ENCODE assay signal across 14 cellular contexts in the genomic region with DNA sequence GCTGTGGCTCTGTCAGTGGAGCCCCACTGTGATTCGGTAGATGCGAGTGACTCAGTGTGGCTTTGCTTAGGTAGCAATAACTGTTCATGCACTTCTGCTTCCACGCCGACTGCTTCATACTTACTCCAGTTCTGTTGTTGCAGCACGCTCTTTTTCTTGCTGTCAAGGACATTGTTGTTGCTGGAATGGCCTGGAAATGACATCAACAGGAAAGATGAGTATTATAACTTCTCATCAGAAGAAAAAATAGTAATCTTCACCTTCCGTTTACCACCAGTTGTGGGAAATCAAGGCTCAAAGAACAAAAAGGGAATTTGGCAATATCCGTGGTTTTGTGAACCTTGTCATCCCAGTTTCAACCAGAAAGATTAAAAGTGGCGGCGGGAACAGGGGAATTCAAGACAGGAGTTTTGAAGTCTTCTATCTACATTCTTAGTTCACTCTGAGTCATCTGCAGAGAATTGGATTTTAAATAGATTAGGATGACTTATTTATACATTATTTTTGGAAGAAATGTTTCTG. TPM values are rescaled to one million over a fixed set of nuclear protein-coding genes. Genes with fewer than 3 reads are reported as not detected.
A peak's percentile ranks its signal among the peaks of the same experiment; 100 is the strongest.
DNase-seq lines count a peak whose midpoint lies in the region; ATAC-seq, FAIRE-seq and TF ChIP-seq lines count a peak whose summit lies in the region.
"Had no signal": no experiment of that assay in that cellular context is flagged by ENCODE, and none has a peak within 500 bp of the region (broad histone marks: within the 10 kb centered on the region; RNA-seq: fewer than 3 reads in every experiment).

No MANE protein-coding gene starts in this region.

- no peak overlapping the region for H3K27ac Mint-ChIP-seq in glutamatergic neuron (ENCODE audit: unreplicated experiment)
- H3K27ac Mint-ChIP-seq in T-helper 2 cell treated with Interferon-gamma antibody and Interleukin-4, amounts not matched to agents 5 μg/mL and 100 μg/mL, for 36 hours, result no peak overlapping the region

- no peaks in the 10 kb centered on the region for H3K27me3 Mint-ChIP-seq in glutamatergic neuron (ENCODE audit: unreplicated experiment)
- no peaks in the 10 kb centered on the region for H3K27me3 Mint-ChIP-seq in T-helper 2 cell treated with Interferon-gamma antibody and Interleukin-4, amounts not matched to agents 5 μg/mL and 100 μg/mL, for 36 hours (ENCODE audit: low read depth)

- H3K4me1 ChIP-seq in GM12878 (ENCODE audit: control insufficient read depth, insufficient read depth, low read length) (no peaks in the 10 kb centered on the region), lung (ENCODE audit: control insufficient read depth in 2 of 2, insufficient read depth in 2 of 2, low read length in 2 of 2) (no peaks in the 10 kb centered on the region)

- no peak overlapping the region for H2AFZ ChIP-seq in GM12878 (ENCODE audit: control insufficient read depth, low read depth, low read length)

- CTCF ChIA-PET in GM12878 (lab: Yijun Ruan, JAX), result no interaction called here

- no TSS peak for BruUV-seq in GM12878 (replicated peaks; lab: Mats Ljungman, UMichigan)

- H4K20me1 ChIP-seq in GM12878 (ENCODE audit: control insufficient read depth, insufficient read depth), result no peaks in the 10 kb centered on the region

- no peak for TF ChIP-seq POLR2A in GM12878 (IDR thresholded peaks at IDR 0.05; ENCODE audit: low read depth, low read length)

- H3K4me1 Mint-ChIP-seq in glutamatergic neuron (ENCODE audit: low read depth, unreplicated experiment), result peaks cover 2% of the 10 kb centered on the region
- H3K4me1 Mint-ChIP-seq in T-helper 2 cell treated with Interferon-gamma antibody and Interleukin-4, amounts not matched to agents 5 μg/mL and 100 μg/mL, for 36 hours (ENCODE audit: low read depth), result no peaks in the 10 kb centered on the region

- SMC1A ChIA-PET in GM12878 (lab: Charles Lee; ENCODE audit: uncharacterized antibody, unreplicated experiment), result no interaction called here

- TF ChIP-seq CTCF in AG10803 (conservative IDR thresholded peaks at IDR 0.05; ENCODE audit: low read length), result no peak
- TF ChIP-seq CTCF in GM12878 (IDR thresholded peaks at IDR 0.05 in 2 of 3, conservative IDR thresholded peaks at IDR 0.05 in 1 of 3; ENCODE audit: control insufficient read depth in 2 of 3, extremely low read depth in 1 of 3, insufficient read depth in 1 of 3, low read depth in 3 of 3, low read length in 3 of 3), result no peak
- TF ChIP-seq CTCF in lung (IDR thresholded peaks at IDR 0.05; ENCODE audit: control extremely low read depth, extremely low read depth), result no peak
- no peak for TF ChIP-seq CTCF in glutamatergic neuron (IDR thresholded peaks at IDR 0.05; ENCODE audit: partially characterized antibody, unreplicated experiment)

- in situ Hi-C loops in GM12878 (cut with MboI), result no loop called here

- H3K9ac ChIP-seq in GM12878 (ENCODE audit: control insufficient read depth, insufficient read depth, low read length), result no peak overlapping the region

- H3K79me2 ChIP-seq in GM12878 (ENCODE audit: control insufficient read depth, insufficient read depth, low read length), result no peaks in the 10 kb centered on the region

- H3K9me3 Mint-ChIP-seq in glutamatergic neuron (ENCODE audit: unreplicated experiment), result no peaks in the 10 kb centered on the region
- H3K9me3 Mint-ChIP-seq in T-helper 2 cell treated with Interferon-gamma antibody and Interleukin-4, amounts not matched to agents 5 μg/mL and 100 μg/mL, for 36 hours, result no peaks in the 10 kb centered on the region

- ATAC-seq in GM12878 (no peak), lung (ENCODE audit: insufficient read depth, low FRiP score) (peak; percentile 30), HG03039 (IDR thresholded peaks at IDR 0.05; ENCODE audit: unreplicated experiment) (no peak)

- H3K36me3 ChIP-seq in MG63, result no peaks in the 10 kb centered on the region
- H3K36me3 ChIP-seq in GM12878 (ENCODE audit: control insufficient read depth in 2 of 2, insufficient read depth in 2 of 2, low read length in 1 of 2), result no peaks in the 10 kb centered on the region
- H3K36me3 ChIP-seq in lung (ENCODE audit: control insufficient read depth in 2 of 2, insufficient read depth in 2 of 2, low read length in 2 of 2), result no peaks in the 10 kb centered on the region
- H3K36me3 ChIP-seq: suprapubic skin had no signal

- H3K4me3 ChIP-seq in AG10803 (ENCODE audit: low read length) (no peak overlapping the region), MG63 (no peak overlapping the region), GM12878 (no peak overlapping the region), lung (no peak overlapping the region)
- H3K4me3 ChIP-seq: suprapubic skin had no signal

- WGBS in GM12878 (ENCODE audit: insufficient coverage, insufficient replicate concordance, low lambda C conversion rate, missing lambda C conversion rate), result 53% methylated on average over 9 of the region's 9 CpGs
- 32 to 58% methylated on average over 9 of the region's 9 CpGs for WGBS in lung, 2 donors

- H3K4me3 Mint-ChIP-seq in glutamatergic neuron (ENCODE audit: unreplicated experiment), result no peak overlapping the region
- no peak overlapping the region for H3K4me3 Mint-ChIP-seq in T-helper 2 cell treated with Interferon-gamma antibody and Interleukin-4, amounts not matched to agents 5 μg/mL and 100 μg/mL, for 36 hours

- no peak for FAIRE-seq in GM12878 (lab: Jason Lieb, UNC)
- FAIRE-seq: islet of Langerhans had no signal

- TF ChIP-seq RAD21 in GM12878 (IDR thresholded peaks at IDR 0.05; ENCODE audit: insufficient read depth, low read depth, low read length), result no peak

- TF ChIP-seq EP300 in GM12878 (IDR thresholded peaks at IDR 0.05; ENCODE audit: borderline replicate concordance in 1 of 2, control insufficient read depth in 1 of 2, low read depth in 2 of 2, low read length in 2 of 2), result no peak

- H3K36me3 Mint-ChIP-seq in glutamatergic neuron (ENCODE audit: unreplicated experiment), result no peaks in the 10 kb centered on the region
- no peaks in the 10 kb centered on the region for H3K36me3 Mint-ChIP-seq in T-helper 2 cell treated with Interferon-gamma antibody and Interleukin-4, amounts not matched to agents 5 μg/mL and 100 μg/mL, for 36 hours (ENCODE audit: low read depth)

- H3K27me3 ChIP-seq in MG63 (no peaks in the 10 kb centered on the region), GM12878 (replicated peaks in 1 of 2; ENCODE audit: control insufficient read depth in 2 of 2, insufficient read depth in 2 of 2, low read length in 1 of 2) (no peaks in the 10 kb centered on the region), lung (ENCODE audit: control insufficient read depth, insufficient read depth) (no peaks in the 10 kb centered on the region)
- H3K27me3 ChIP-seq: dorsolateral prefrontal cortex, suprapubic skin had no signal

- RAD21 ChIA-PET in GM12878 (lab: Charles Lee; ENCODE audit: unreplicated experiment), result interaction anchor here (1.3 kb wide), 1 partner anchor 22 kb away, joined by 3 read pairs; no protein-coding TSS in a partner anchor

- H3K27ac ChIP-seq in GM12878 (ENCODE audit: control insufficient read depth, insufficient read depth) (no peak overlapping the region), lung (ENCODE audit: low read depth in 1 of 2, low read length in 1 of 2) (no peak overlapping the region)

- DNase-seq in AG10803 (ENCODE audit: low read depth) (peak; percentile 78), MG63 (peak; percentile 78), GM12878 (ENCODE audit: low read depth, low spot score) (no peak), lung (ENCODE audit: low spot score) (peak; percentile 37), glutamatergic neuron (no peak), GM19240 (ENCODE audit: insufficient read length, low spot score) (no peak)
- DNase-seq in T-helper 2 cell treated with Interferon-gamma antibody and Interleukin-4, amounts not matched to agents 5 μg/mL and 100 μg/mL, for 36 hours (ENCODE audit: low spot score), result no peak
- DNase-seq: NCI-H1048 had no signal

- intact Hi-C loops in GM12878 (cut with micrococcal nuclease; ENCODE audit: unreplicated experiment), result no loop called here

- H3K4me2 ChIP-seq in GM12878 (ENCODE audit: control insufficient read depth, insufficient read depth), result no peak overlapping the region

- H3K9me3 ChIP-seq in MG63 (no peaks in the 10 kb centered on the region), GM12878 (replicated peaks; ENCODE audit: control insufficient read depth, insufficient read depth, low read length) (no peaks in the 10 kb centered on the region), lung (ENCODE audit: control insufficient read depth in 2 of 2, insufficient read depth in 1 of 2, low read length in 1 of 2) (no peaks in the 10 kb centered on the region)
- H3K9me3 ChIP-seq: suprapubic skin had no signal

- POLR2A ChIA-PET in GM12878 (lab: Charles Lee), result no interaction called here

RNA-seq across cellular contexts. Expression of a gene that starts 8.3 kb away (rescaled TPM):
- not detected in 2 replicates for total RNA-seq in MG63 (2014; rRNA removed; shearing (Covaris generic); ENCODE audit: low replicate concordance)
- not detected in 2 replicates for total RNA-seq in GM12878 (2013; cell fraction: nucleolus; rRNA removed)
- total RNA-seq in GM12878 (2014; rRNA removed), result not detected in 2 replicates
- total RNA-seq in GM12878 (2014; rRNA removed; fragmentation: Illumina TruSeq; extraction: Trizol), result not detected in 2 replicates
- not detected in 2 replicates for total RNA-seq in GM12878 (2021)
- polyA plus RNA-seq in GM12878 (2011; ENCODE audit: low read depth), result not detected
- polyA plus RNA-seq in GM12878 (2011; rRNA removed), result 0.03 TPM in 1 of 2 replicates, not detected in the other
- polyA plus RNA-seq in GM12878 (2011; cell fraction: cytosol; rRNA removed), result not detected in 2 replicates
- polyA plus RNA-seq in GM12878 (2011; cell fraction: nucleus; rRNA removed), result not detected in 2 replicates
- not detected in 2 replicates for polyA plus RNA-seq in GM12878 (2012)
- polyA plus RNA-seq in GM12878 (2014; fragmentation: Illumina TruSeq; extraction: Trizol), result not detected in 2 replicates
- polyA plus RNA-seq in GM12878 (2014; fragmentation: Nextera tagmentation; extraction: Ambion mirVana), result under 1 TPM in 1 of 2 experiments, not detected in 1; 0.04 TPM
- polyA plus RNA-seq in GM12878 (2014; rRNA removed), result not detected in 2 replicates
- under 1 TPM in 1 of 2 experiments, not detected in 1; 0.07 TPM for polyA plus RNA-seq in GM12878 (2016; fragmentation: Nextera tagmentation; extraction: Ambion mirVana)
- polyA minus RNA-seq in GM12878 (2011; rRNA and poly(A)+ RNA removed), result not detected in 2 replicates
- polyA minus RNA-seq in GM12878 (2011; cell fraction: cytosol; rRNA and poly(A)+ RNA removed), result not detected in 2 replicates
- not detected in 2 replicates for polyA minus RNA-seq in GM12878 (2011; cell fraction: nucleus; rRNA and poly(A)+ RNA removed)
- not detected for total RNA-seq in lung
- under 1 TPM in 1 of 2 donors, not detected in 1; 0.09 TPM for polyA plus RNA-seq in lung
- total RNA-seq in glutamatergic neuron (ENCODE audit: unreplicated experiment), result not detected
- total RNA-seq: activated CD8-positive, alpha-beta memory T cell treated with anti-CD3 and anti-CD28 coated beads for 36 hours; OCI-LY7 had no signal

RNA-seq across cellular contexts. Expression of a gene that starts 16.9 kb away (rescaled TPM):
- total RNA-seq in MG63 (2014; rRNA removed; shearing (Covaris generic); ENCODE audit: low replicate concordance), result not detected in 2 replicates
- not detected in 2 replicates for total RNA-seq in GM12878 (2013; cell fraction: nucleolus; rRNA removed)
- total RNA-seq in GM12878 (2014; rRNA removed) (not detected in 2 replicates), GM12878 (2014; rRNA removed; fragmentation: Illumina TruSeq; extraction: Trizol) (not detected in 2 replicates), GM12878 (2021) (not detected in 2 replicates), lung (not detected), glutamatergic neuron (ENCODE audit: unreplicated experiment) (not detected)
- polyA plus RNA-seq in GM12878 (2011; ENCODE audit: low read depth), result not detected
- polyA plus RNA-seq in GM12878 (2011; rRNA removed) (not detected in 2 replicates), GM12878 (2014; fragmentation: Illumina TruSeq; extraction: Trizol) (not detected in 2 replicates), GM12878 (2014; fragmentation: Nextera tagmentation; extraction: Ambion mirVana) (not detected), GM12878 (2014; rRNA removed) (not detected in 2 replicates), GM12878 (2016; fragmentation: Nextera tagmentation; extraction: Ambion mirVana) (not detected), lung (not detected)
- not detected in 2 replicates for polyA plus RNA-seq in GM12878 (2011; cell fraction: cytosol; rRNA removed)
- polyA plus RNA-seq in GM12878 (2011; cell fraction: nucleus; rRNA removed), result not detected in 2 replicates
- polyA plus RNA-seq in GM12878 (2012), result not detected in 2 replicates
- polyA minus RNA-seq in GM12878 (2011; rRNA and poly(A)+ RNA removed), result not detected in 2 replicates
- polyA minus RNA-seq in GM12878 (2011; cell fraction: cytosol; rRNA and poly(A)+ RNA removed), result not detected in 2 replicates
- polyA minus RNA-seq in GM12878 (2011; cell fraction: nucleus; rRNA and poly(A)+ RNA removed), result not detected in 2 replicates
- total RNA-seq: activated CD8-positive, alpha-beta memory T cell treated with anti-CD3 and anti-CD28 coated beads for 36 hours; OCI-LY7; suprapubic skin had no signal

RNA-seq across cellular contexts. Expression of a gene that starts 45.8 kb away (rescaled TPM):
- total RNA-seq in MG63 (2014; rRNA removed; shearing (Covaris generic); ENCODE audit: low replicate concordance), result 209 and 256 TPM in 2 replicates
- total RNA-seq in GM12878 (2013; cell fraction: nucleolus; rRNA removed), result 169 and 173 TPM in 2 replicates
- total RNA-seq in GM12878 (2014; rRNA removed) (120 and 128 TPM in 2 replicates), GM12878 (2014; rRNA removed; fragmentation: Illumina TruSeq; extraction: Trizol) (107 and 110 TPM in 2 replicates), GM12878 (2021) (68.5 and 72.1 TPM in 2 replicates), lung (10 to 100 TPM; 47.0 to 90.6 TPM), glutamatergic neuron (ENCODE audit: unreplicated experiment) (108 TPM)
- 60.0 TPM for polyA plus RNA-seq in GM12878 (2011; ENCODE audit: low read depth)
- polyA plus RNA-seq in GM12878 (2011; rRNA removed) (108 and 143 TPM in 2 replicates), GM12878 (2014; fragmentation: Illumina TruSeq; extraction: Trizol) (95.0 and 109 TPM in 2 replicates), GM12878 (2014; fragmentation: Nextera tagmentation; extraction: Ambion mirVana) (10 to 100 TPM; 19.6 to 35.0 TPM), GM12878 (2014; rRNA removed) (102 and 103 TPM in 2 replicates), GM12878 (2016; fragmentation: Nextera tagmentation; extraction: Ambion mirVana) (100 to 1,000 TPM; 128 to 131 TPM), lung (10 to 100 TPM; 59.7 to 75.6 TPM)
- 59.9 and 75.4 TPM in 2 replicates for polyA plus RNA-seq in GM12878 (2011; cell fraction: cytosol; rRNA removed)
- polyA plus RNA-seq in GM12878 (2011; cell fraction: nucleus; rRNA removed), result 70.6 and 83.0 TPM in 2 replicates
- 80.9 and 88.1 TPM in 2 replicates for polyA plus RNA-seq in GM12878 (2012)
- 50.6 and 56.8 TPM in 2 replicates for polyA minus RNA-seq in GM12878 (2011; rRNA and poly(A)+ RNA removed)
- polyA minus RNA-seq in GM12878 (2011; cell fraction: cytosol; rRNA and poly(A)+ RNA removed), result 36.9 and 42.0 TPM in 2 replicates
- polyA minus RNA-seq in GM12878 (2011; cell fraction: nucleus; rRNA and poly(A)+ RNA removed), result 67.0 and 89.6 TPM in 2 replicates

Comparison
In these comparisons a context has a peak if more than half of its experiments do, and no peak if none do; other contexts are left out.
1. DNase-seq: peak in AG10803 (single experiment), MG63 (single experiment) and lung (single experiment); none in GM12878 (single experiment), glutamatergic neuron (single experiment), GM19240 (single experiment) and T-helper 2 cell treated with Interferon-gamma antibody and Interleukin-4, amounts not matched to agents 5 μg/mL and 100 μg/mL, for 36 hours (single experiment).